9 cellular contexts compared by ENCODE assay signal in the genomic region with DNA sequence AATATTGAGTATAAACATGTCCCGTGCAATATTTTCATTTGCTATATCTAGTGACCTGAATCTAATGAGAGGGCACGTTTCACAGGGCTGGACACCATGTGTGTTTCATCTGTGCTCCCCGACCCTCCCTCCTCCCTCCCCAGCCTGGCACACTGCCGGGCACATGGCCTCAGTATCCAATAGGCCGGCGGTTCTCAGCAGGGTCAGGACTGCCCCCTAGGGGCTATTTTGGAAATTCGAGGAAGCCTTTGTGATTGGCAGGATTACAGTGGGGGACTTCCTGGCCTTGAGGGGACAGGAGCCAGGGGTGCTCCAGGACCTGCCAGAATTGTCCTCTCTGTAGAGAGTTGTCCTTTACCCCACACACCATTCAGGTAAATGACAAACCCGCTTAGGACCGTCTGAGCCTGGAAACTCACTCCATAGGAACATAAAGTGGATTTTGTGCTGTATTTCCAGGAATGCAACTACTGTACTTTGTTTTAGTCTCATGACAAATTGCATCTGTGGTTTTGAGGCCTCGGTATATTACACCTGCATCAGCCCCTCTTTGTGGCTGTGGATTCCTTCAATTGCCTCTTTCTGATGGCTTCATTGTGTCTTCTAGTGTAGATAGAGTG.
A peak's percentile ranks its signal among the peaks of the same experiment; 100 is the strongest.
DNase-seq lines count a peak whose midpoint lies in the region; TF ChIP-seq lines count a peak whose summit lies in the region.
"Had no signal": no experiment of that assay in that cellular context is flagged by ENCODE, and none has a peak within 500 bp of the region (broad histone marks: within the 10 kb centered on the region; RNA-seq: fewer than 3 reads in every experiment).

No MANE protein-coding gene starts in this region.

- H3K4me3 ChIP-seq in HFF-Myc (replicated peaks; ENCODE audit: low read depth, low read length) (no peak overlapping the region), SK-N-SH (ENCODE audit: low read depth in 2 of 2, low read length in 1 of 2) (no peak overlapping the region), fibroblast of pulmonary artery (replicated peaks; ENCODE audit: low read depth, low read length) (no peak overlapping the region)
- no peak overlapping the region for H3K4me3 ChIP-seq in CD8-positive, alpha-beta memory T cell (ENCODE audit: low read length)
- H3K4me3 ChIP-seq: SK-N-MC had no signal

- no peaks in the 10 kb centered on the region for H4K20me1 ChIP-seq in SK-N-SH (ENCODE audit: insufficient read depth)

- TF ChIP-seq EP300 in SK-N-SH (IDR thresholded peaks at IDR 0.05; ENCODE audit: borderline replicate concordance in 1 of 2, low read depth in 1 of 2, low read length in 1 of 2): no peak

- POLR2A ChIA-PET in SK-N-SH (lab: Yijun Ruan, JAX): no interaction called here
- POLR2A ChIA-PET in CD8-positive, alpha-beta memory T cell (lab: Charles Lee): no interaction called here

- CTCF ChIA-PET in SK-N-SH (lab: Yijun Ruan, JAX): interaction anchor here (1.1 to 3.3 kb wide), 2 partner anchors 10 to 85 kb away, joined by 3 to 13 read pairs; no protein-coding TSS in a partner anchor
- CTCF ChIA-PET in CD8-positive, alpha-beta memory T cell (lab: Charles Lee): no interaction called here

- 5% methylated on average over 10 of the region's 10 CpGs for WGBS in SK-N-SH (ENCODE audit: low lambda C conversion rate)

- H2AFZ ChIP-seq in SK-N-SH (ENCODE audit: low read depth): no peak overlapping the region

- no peaks in the 10 kb centered on the region for H3K4me1 Mint-ChIP-seq in CD8-positive, alpha-beta memory T cell

- H3F3A ChIP-seq in SK-N-SH (replicated peaks; ENCODE audit: insufficient read depth): no peaks in the 10 kb centered on the region

- peaks cover 42% of the 10 kb centered on the region; the same call in 1 of the 2 replicates for H3K27me3 ChIP-seq in SK-N-SH (ENCODE audit: insufficient read depth)
- H3K27me3 ChIP-seq in CD8-positive, alpha-beta memory T cell (ENCODE audit: insufficient read depth, low read length, poor library complexity, severe bottlenecking): peaks cover 3% of the 10 kb centered on the region

- no peaks in the 10 kb centered on the region; a peak in 1 of 4 replicates for H3K4me1 ChIP-seq in SK-N-SH (ENCODE audit: control insufficient read depth in 1 of 2, insufficient read depth in 2 of 2, low read depth in 1 of 2, low read length in 1 of 2)
- H3K4me1 ChIP-seq in CD8-positive, alpha-beta memory T cell (ENCODE audit: insufficient read depth, low read length): no peaks in the 10 kb centered on the region

- H3K9ac ChIP-seq in SK-N-SH: no peak overlapping the region

- H3K27ac ChIP-seq in SK-N-SH (ENCODE audit: low read depth in 2 of 2, low read length in 1 of 2): no peak overlapping the region
- H3K27ac ChIP-seq in CD8-positive, alpha-beta memory T cell (ENCODE audit: low read depth, low read length): no peak overlapping the region
- H3K27ac ChIP-seq: SK-N-MC had no signal

- TF ChIP-seq CTCF in HFF-Myc (IDR thresholded peaks at IDR 0.05; ENCODE audit: low read depth, low read length, missing control alignments) (peak; percentile 76), SK-N-SH (IDR thresholded peaks at IDR 0.05) (peak; percentile 71), fibroblast of pulmonary artery (IDR thresholded peaks at IDR 0.05; ENCODE audit: low read length, missing control alignments) (peak; percentile 56)

- no peak overlapping the region for H3K4me3 Mint-ChIP-seq in CD8-positive, alpha-beta memory T cell

- no peaks in the 10 kb centered on the region for H3K9me2 ChIP-seq in SK-N-SH

- H3K4me2 ChIP-seq in SK-N-SH: no peak overlapping the region

- peaks cover 4 to 19% of the 10 kb centered on the region in 2 donors for H3K27me3 Mint-ChIP-seq in CD8-positive, alpha-beta memory T cell

- H3K36me3 Mint-ChIP-seq in CD8-positive, alpha-beta memory T cell: no peaks in the 10 kb centered on the region

- peak; percentile 9 for DNase-seq in DMS 273 treated with DMSO at 0.1 percent for 48 hours (lab: John Stamatoyannopoulos, UW)
- DNase-seq in HFF-Myc (ENCODE audit: extremely low read depth, low read depth): peak; percentile 44
- DNase-seq in SK-N-SH: peak; percentile 68
- DNase-seq in fibroblast of pulmonary artery (ENCODE audit: low read depth): peak; percentile 37
- DNase-seq in pulmonary artery endothelial cell (ENCODE audit: low read depth, low spot score): peak; percentile 8
- DNase-seq in CD8-positive, alpha-beta memory T cell: no peak
- no peak for DNase-seq in cerebellar nuclear complex (lab: John Stamatoyannopoulos, UW)
- no peak for DNase-seq in SW480 (ENCODE audit: low spot score)

- TF ChIP-seq RAD21 in SK-N-SH (IDR thresholded peaks at IDR 0.05; ENCODE audit: low read length): peak; percentile 65

- no peaks in the 10 kb centered on the region for H3K79me2 ChIP-seq in SK-N-SH (ENCODE audit: insufficient read depth)

- H3K27ac Mint-ChIP-seq in CD8-positive, alpha-beta memory T cell: no peak overlapping the region

- no peaks in the 10 kb centered on the region for H3K9me3 Mint-ChIP-seq in CD8-positive, alpha-beta memory T cell

- no peaks in the 10 kb centered on the region for H3K36me3 ChIP-seq in SK-N-SH (replicated peaks in 1 of 2; ENCODE audit: control insufficient read depth in 1 of 2, insufficient read depth in 2 of 2, low read length in 1 of 2)
- H3K36me3 ChIP-seq in CD8-positive, alpha-beta memory T cell (ENCODE audit: insufficient read depth, low read length): no peaks in the 10 kb centered on the region

- H3K9me3 ChIP-seq in SK-N-SH: no peaks in the 10 kb centered on the region
- no peaks in the 10 kb centered on the region for H3K9me3 ChIP-seq in CD8-positive, alpha-beta memory T cell (ENCODE audit: low read length)

TF ChIP-seq in SK-N-SH, 30 proteins besides CTCF, POLR2A, EP300 and RAD21:
- TF ChIP-seq TCF12 (IDR thresholded peaks at IDR 0.05) (peak; percentile 25; the same call in 1 of the 2 replicates), SMC3 (IDR thresholded peaks at IDR 0.05; ENCODE audit: low read depth, low read length) (peak; percentile 50), YY1 (IDR thresholded peaks at IDR 0.05; ENCODE audit: low read depth) (no peak), NFIC (IDR thresholded peaks at IDR 0.05; ENCODE audit: borderline replicate concordance) (peak; percentile 25; the same call in 1 of the 2 replicates), PBX3 (IDR thresholded peaks at IDR 0.05) (peak; percentile 14; the same call in 1 of the 2 replicates), NRF1 (IDR thresholded peaks at IDR 0.05; ENCODE audit: low read depth, low read length) (no peak), MEF2A (IDR thresholded peaks at IDR 0.05; ENCODE audit: borderline replicate concordance, low read depth) (no peak), USF1 (IDR thresholded peaks at IDR 0.05; ENCODE audit: borderline replicate concordance, low read depth) (peak; percentile 36; the same call in 1 of the 2 replicates)
- TF ChIP-seq, protein P1, sequence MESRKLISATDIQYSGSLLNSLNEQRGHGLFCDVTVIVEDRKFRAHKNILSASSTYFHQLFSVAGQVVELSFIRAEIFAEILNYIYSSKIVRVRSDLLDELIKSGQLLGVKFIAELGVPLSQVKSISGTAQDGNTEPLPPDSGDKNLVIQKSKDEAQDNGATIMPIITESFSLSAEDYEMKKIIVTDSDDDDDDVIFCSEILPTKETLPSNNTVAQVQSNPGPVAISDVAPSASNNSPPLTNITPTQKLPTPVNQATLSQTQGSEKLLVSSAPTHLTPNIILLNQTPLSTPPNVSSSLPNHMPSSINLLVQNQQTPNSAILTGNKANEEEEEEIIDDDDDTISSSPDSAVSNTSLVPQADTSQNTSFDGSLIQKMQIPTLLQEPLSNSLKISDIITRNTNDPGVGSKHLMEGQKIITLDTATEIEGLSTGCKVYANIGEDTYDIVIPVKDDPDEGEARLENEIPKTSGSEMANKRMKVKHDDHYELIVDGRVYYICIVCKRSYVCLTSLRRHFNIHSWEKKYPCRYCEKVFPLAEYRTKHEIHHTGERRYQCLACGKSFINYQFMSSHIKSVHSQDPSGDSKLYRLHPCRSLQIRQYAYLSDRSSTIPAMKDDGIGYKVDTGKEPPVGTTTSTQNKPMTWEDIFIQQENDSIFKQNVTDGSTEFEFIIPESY (IDR thresholded peaks at IDR 0.05; ENCODE audit: borderline replicate concordance, low read depth): no peak
- TF ChIP-seq, protein P2, sequence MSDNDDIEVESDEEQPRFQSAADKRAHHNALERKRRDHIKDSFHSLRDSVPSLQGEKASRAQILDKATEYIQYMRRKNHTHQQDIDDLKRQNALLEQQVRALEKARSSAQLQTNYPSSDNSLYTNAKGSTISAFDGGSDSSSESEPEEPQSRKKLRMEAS (IDR thresholded peaks at IDR 0.05; ENCODE audit: low read depth): peak; percentile 65; the same call in 1 of the 2 replicates

Comparison
In these comparisons a context has a peak if more than half of its experiments do, and no peak if none do; other contexts are left out.
1. DNase-seq: peak in DMS 273 treated with DMSO at 0.1 percent for 48 hours (single experiment), HFF-Myc (single experiment), SK-N-SH (single experiment), fibroblast of pulmonary artery (single experiment) and pulmonary artery endothelial cell (single experiment); none in CD8-positive, alpha-beta memory T cell (0 of 5), cerebellar nuclear complex (0 of 2) and SW480 (single experiment).
2. Peak in every context shown above with its lines, with median percentiles within 50 percentile points of each other: CTCF ChIP-seq.